ENCODE assay signal across 21 cellular contexts in genomic region chr5:101404531-101404930, GRCh38.
DNase-seq lines count a peak whose midpoint lies in the region; ATAC-seq, FAIRE-seq and TF ChIP-seq lines count a peak whose summit lies in the region.
"Had no signal": no experiment of that assay in that cellular context is flagged by ENCODE, and none has a peak within 500 bp of the region (broad histone marks: within the 10 kb centered on the region; RNA-seq: fewer than 3 reads in every experiment).

No MANE protein-coding gene starts in this region.

- DNase-seq in HepG2 (ENCODE audit: low spot score) (no peak), right lobe of liver (no peak), mesenchymal stem cell (no peak)
- no peak for DNase-seq in effector CD8-positive, alpha-beta T cell (lab: John Stamatoyannopoulos, UW)
- no peak for DNase-seq in activated CD4-positive, alpha-beta T cell treated with anti-CD3 and anti-CD28 coated beads for 1 hour
- DNase-seq: ACHN; Caco-2; Calu3; CD4-positive, alpha-beta T cell; CD8-positive, alpha-beta T cell; DMS79 treated with DMSO at 0.1 percent for 48 hours; GDM1 had no signal

- ATAC-seq in HepG2 = no peak
- no peak for ATAC-seq in right lobe of liver
- ATAC-seq: CD8-positive, alpha-beta T cell; GM12878 had no signal

- no peak overlapping the region for H2BK120ac ChIP-seq in mesenchymal stem cell (ENCODE audit: low read depth, low read length)

- H3K4me1 ChIP-seq in HepG2 (ENCODE audit: insufficient read depth, low read length) = no peaks in the 10 kb centered on the region
- no peaks in the 10 kb centered on the region for H3K4me1 ChIP-seq in right lobe of liver
- H3K4me1 ChIP-seq in HEK293 (ENCODE audit: control insufficient read depth, insufficient read depth, low read length) = no peaks in the 10 kb centered on the region
- no peaks in the 10 kb centered on the region for H3K4me1 ChIP-seq in mesenchymal stem cell (ENCODE audit: control insufficient read depth, insufficient read depth, low read depth, low read length)
- H3K4me1 ChIP-seq: BLaER1 treated with 17β-estradiol and CSF1 and Interleukin-3, amounts not matched to agents 10 nM and 100 nM; Caco-2 had no signal

- TF ChIP-seq EP300 in HepG2 (IDR thresholded peaks at IDR 0.05; ENCODE audit: low read depth in 2 of 2, low read length in 2 of 2) = no peak
- TF ChIP-seq EP300 in HepG2 (CRISPR knock-in tag; IDR thresholded peaks at IDR 0.05; ENCODE audit: borderline replicate concordance) = no peak

- no peak overlapping the region for H3K9ac ChIP-seq in HepG2 (ENCODE audit: insufficient read depth, low read depth, low read length)
- no peak overlapping the region for H3K9ac ChIP-seq in mesenchymal stem cell (ENCODE audit: low read length)
- H3K9ac ChIP-seq: BLaER1 treated with 17β-estradiol and CSF1 and Interleukin-3, amounts not matched to agents 10 nM and 100 nM had no signal

- intact Hi-C loops in HepG2 (cut with micrococcal nuclease; ENCODE audit: unreplicated experiment) = no loop called here
- intact Hi-C loops in right lobe of liver (cut with DNase I) = no loop called here

- in situ Hi-C loops in HepG2 (cut with HindIII; ENCODE audit: extremely low pct_ligation_motif_present, low pct_unique_long_range_greater_than_20kb) = no loop called here

- no peak for TF ChIP-seq RAD21 in HepG2 (CRISPR knock-in tag; IDR thresholded peaks at IDR 0.05)

- no peaks in the 10 kb centered on the region for H3K9me3 ChIP-seq in HepG2 (ENCODE audit: low read length)
- H3K9me3 ChIP-seq in right lobe of liver = no peaks in the 10 kb centered on the region
- H3K9me3 ChIP-seq in HEK293 (ENCODE audit: control insufficient read depth, insufficient read depth, low read depth, low read length) = no peaks in the 10 kb centered on the region
- H3K9me3 ChIP-seq in mesenchymal stem cell (ENCODE audit: control insufficient read depth, low read length) = no peaks in the 10 kb centered on the region
- H3K9me3 ChIP-seq: BLaER1 treated with 17β-estradiol and CSF1 and Interleukin-3, amounts not matched to agents 10 nM and 100 nM; Caco-2 had no signal

- TF ChIP-seq CTCF in HepG2 (CRISPR knock-in tag; IDR thresholded peaks at IDR 0.05) (no peak), right lobe of liver (IDR thresholded peaks at IDR 0.05) (no peak), HEK293 (tag by site-specific recombination; IDR thresholded peaks at IDR 0.05) (no peak)

- no peaks in the 10 kb centered on the region for H3K27me3 ChIP-seq in HepG2 (ENCODE audit: control insufficient read depth in 1 of 2, insufficient read depth in 2 of 2, low read length in 2 of 2)
- H3K27me3 ChIP-seq in right lobe of liver = no peaks in the 10 kb centered on the region
- no peaks in the 10 kb centered on the region for H3K27me3 ChIP-seq in mesenchymal stem cell (ENCODE audit: control insufficient read depth in 1 of 2, insufficient read depth in 1 of 2, low read length in 2 of 2)
- H3K27me3 ChIP-seq: BLaER1 treated with 17β-estradiol and CSF1 and Interleukin-3, amounts not matched to agents 10 nM and 100 nM had no signal

- H3K27ac ChIP-seq in HepG2 (ENCODE audit: extremely low read length, insufficient read depth, low read length) (no peak overlapping the region), right lobe of liver (no peak overlapping the region), HEK293 (ENCODE audit: extremely low read depth, low read depth, low read length) (no peak overlapping the region), mesenchymal stem cell (ENCODE audit: low read length, poor library complexity, severe bottlenecking) (no peak overlapping the region)
- H3K27ac ChIP-seq: 22Rv1; BLaER1 treated with 17β-estradiol and CSF1 and Interleukin-3, amounts not matched to agents 10 nM and 100 nM; C4-2B had no signal

- FAIRE-seq in HepG2 (lab: Jason Lieb, UNC) (no peak), G401.6 (lab: Jason Lieb, UNC) (peak; percentile 33)
- FAIRE-seq: D721Med, GM12878, GM12892, GM18507 had no signal

- H2BK5ac ChIP-seq in mesenchymal stem cell (ENCODE audit: low read depth, low read length, poor library complexity, severe bottlenecking) = no peak overlapping the region

- no peak overlapping the region for H3K4ac ChIP-seq in mesenchymal stem cell (ENCODE audit: low read depth in 1 of 2, low read length in 2 of 2)

- H3K18ac ChIP-seq in mesenchymal stem cell (ENCODE audit: low read depth in 1 of 2, low read length in 2 of 2) = no peak overlapping the region

- no peak overlapping the region for H4K91ac ChIP-seq in mesenchymal stem cell (ENCODE audit: low read length)

- no peak overlapping the region for H4K8ac ChIP-seq in mesenchymal stem cell (ENCODE audit: low read length)

- H3K36me3 ChIP-seq in HepG2 (replicated peaks in 1 of 2; ENCODE audit: control insufficient read depth in 1 of 2, insufficient read depth in 2 of 2, low read length in 2 of 2) (no peaks in the 10 kb centered on the region), right lobe of liver (no peaks in the 10 kb centered on the region), HEK293 (ENCODE audit: control insufficient read depth in 2 of 2, insufficient read depth in 1 of 2, low read length in 2 of 2) (no peaks in the 10 kb centered on the region), mesenchymal stem cell (ENCODE audit: control insufficient read depth in 1 of 2, insufficient read depth in 2 of 2, low read depth in 1 of 2, low read length in 2 of 2) (no peaks in the 10 kb centered on the region)
- H3K36me3 ChIP-seq: BLaER1 treated with 17β-estradiol and CSF1 and Interleukin-3, amounts not matched to agents 10 nM and 100 nM had no signal

- 0% methylated on average over 1 of the region's 1 CpG for WGBS in HepG2 (ENCODE audit: low lambda C conversion rate)
- 16% methylated on average over 1 of the region's 1 CpG for WGBS in right lobe of liver (ENCODE audit: insufficient coverage, low coverage, low lambda C conversion rate, missing lambda C conversion rate)
- 59% methylated on average over 1 of the region's 1 CpG for WGBS in mesenchymal stem cell

- H4K20me1 ChIP-seq in HepG2 (ENCODE audit: insufficient read depth, low read length) = no peaks in the 10 kb centered on the region
- H4K20me1 ChIP-seq: BLaER1 treated with 17β-estradiol and CSF1 and Interleukin-3, amounts not matched to agents 10 nM and 100 nM had no signal

- H3K4me2 ChIP-seq in HepG2 (ENCODE audit: low read depth, low read length) (no peak overlapping the region), mesenchymal stem cell (ENCODE audit: low read length, poor library complexity, severe bottlenecking) (no peak overlapping the region)
- H3K4me2 ChIP-seq: BLaER1 treated with 17β-estradiol and CSF1 and Interleukin-3, amounts not matched to agents 10 nM and 100 nM had no signal

- H2BK12ac ChIP-seq in mesenchymal stem cell (ENCODE audit: low read length in 2 of 2) = no peak overlapping the region

- H3K4me3 ChIP-seq in HepG2 (replicated peaks in 1 of 3; ENCODE audit: insufficient read depth in 1 of 3, low read depth in 2 of 3, low read length in 3 of 3) (no peak overlapping the region), right lobe of liver (no peak overlapping the region), HEK293 (ENCODE audit: low read depth, low read length) (no peak overlapping the region), mesenchymal stem cell (ENCODE audit: insufficient read depth in 1 of 2, low read depth in 1 of 2, low read length in 2 of 2) (no peak overlapping the region)
- H3K4me3 ChIP-seq: BLaER1 treated with 17β-estradiol and CSF1 and Interleukin-3, amounts not matched to agents 10 nM and 100 nM; GM12878 had no signal

- CTCF ChIA-PET in HepG2 (lab: Yijun Ruan, JAX; ENCODE audit: low intra/inter-chr PET ratio, low total read pairs) = no interaction called here
- CTCF ChIA-PET in HEK293 (lab: Yijun Ruan, JAX) = interaction anchor here (0.7 kb wide), 1 partner anchor 957 kb away, joined by 3 read pairs; no protein-coding TSS in a partner anchor

- BruUV-seq in HepG2 (replicated peaks; lab: Mats Ljungman, UMichigan) = no TSS peak

- H3K14ac ChIP-seq in mesenchymal stem cell (ENCODE audit: low read length in 2 of 2) = no peak overlapping the region

- H2AFZ ChIP-seq in HepG2 (ENCODE audit: low read length) (no peak overlapping the region), mesenchymal stem cell (ENCODE audit: low read depth, low read length) (no peak overlapping the region)

- no peak overlapping the region for H2AK5ac ChIP-seq in mesenchymal stem cell (ENCODE audit: low read length, severe bottlenecking)

- no peak overlapping the region for H3K23ac ChIP-seq in mesenchymal stem cell (ENCODE audit: low read length in 2 of 2)

- TF ChIP-seq POLR2A in HepG2 (IDR thresholded peaks at IDR 0.05; ENCODE audit: insufficient read depth in 1 of 2, low read depth in 2 of 2, low read length in 2 of 2) (no peak), right lobe of liver (IDR thresholded peaks at IDR 0.05) (no peak)

- no peak overlapping the region for H2BK15ac ChIP-seq in mesenchymal stem cell (ENCODE audit: low read depth, poor library complexity, severe bottlenecking)

- no peaks in the 10 kb centered on the region for H3K79me2 ChIP-seq in HepG2 (ENCODE audit: insufficient read depth, low read length)

- POLR2A ChIA-PET in HepG2 (lab: Yijun Ruan, JAX) = no interaction called here
- POLR2A ChIA-PET in HEK293 (lab: Yijun Ruan, JAX) = no interaction called here

- H3K79me1 ChIP-seq in mesenchymal stem cell (replicated peaks; ENCODE audit: low read length, poor library complexity, severe bottlenecking) = no peaks in the 10 kb centered on the region

TF ChIP-seq in HepG2, 621 proteins besides CTCF, POLR2A, EP300 and RAD21:
- TF ChIP-seq, protein P1, sequence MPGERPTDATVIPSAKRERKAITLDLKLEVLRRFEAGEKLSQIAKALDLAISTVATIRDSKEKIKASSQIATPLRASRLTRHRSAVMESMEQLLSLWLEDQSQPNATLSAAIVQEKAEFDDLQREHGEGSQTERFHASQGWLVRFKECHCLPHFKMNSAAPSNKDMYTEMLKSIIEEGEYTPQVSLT (CRISPR knock-in tag; IDR thresholded peaks at IDR 0.05; ENCODE audit: borderline replicate concordance, low read depth) = no peak
- TF ChIP-seq ATF7 (IDR thresholded peaks at IDR 0.05) = peak; percentile 53; the same call in 1 of the 2 replicates
- no peak for TF ChIP-seq ATF7 (CRISPR knock-in tag; IDR thresholded peaks at IDR 0.05)

TF ChIP-seq in HEK293, 187 proteins besides CTCF, POLR2A, EP300 and RAD21:
- TF ChIP-seq ZNF157 (tag by site-specific recombination; IDR thresholded peaks at IDR 0.05) = no peak
- TF ChIP-seq ATF2 (tag by site-specific recombination; IDR thresholded peaks at IDR 0.05; ENCODE audit: low read depth) = peak; percentile 62; the same call in 1 of the 2 replicates
TF ChIP-seq in HEK293: peak in this region for 1.

Comparison
In these comparisons a context has a peak if more than half of its experiments do, and no peak if none do; other contexts are left out.
1. Of the 63 proteins assayed by ChIP-seq in both HepG2 and HEK293: peak only in HepG2: none; only in HEK293: ATF2; in both: none; in neither: 62.